1 cellular context compared by ENCODE assay signal in genomic region chr15:78131295-78132021, GRCh38.
A peak's percentile ranks its signal among the peaks of the same experiment; 100 is the strongest.
TF ChIP-seq lines count a peak whose summit lies in the region.

CIB2 (minus strand) TSS chr15:78131445; CDS start chr15:78131215, 230 bp downstream.

TF ChIP-seq in HEK293, 187 proteins besides CTCF, POLR2A, EP300 and RAD21 (continued from another document and continues in another):
- no peak for TF ChIP-seq ZNF449 (tag by site-specific recombination; IDR thresholded peaks at IDR 0.05)
- TF ChIP-seq ZNF544 (tag by site-specific recombination; IDR thresholded peaks at IDR 0.05) = no peak
- no peak for TF ChIP-seq ZNF169 (tag by site-specific recombination; IDR thresholded peaks at IDR 0.05)
- no peak for TF ChIP-seq ZNF645 (tag by site-specific recombination; IDR thresholded peaks at IDR 0.05)
- TF ChIP-seq ZNF529 (tag by site-specific recombination; IDR thresholded peaks at IDR 0.05; ENCODE audit: insufficient replicate concordance) = no peak
- TF ChIP-seq ZNF18 (tag by site-specific recombination; IDR thresholded peaks at IDR 0.05) = peak; percentile 71
- no peak for TF ChIP-seq ZNF280C (tag by site-specific recombination; IDR thresholded peaks at IDR 0.05)
- TF ChIP-seq ZNF221 (tag by site-specific recombination; IDR thresholded peaks at IDR 0.05; ENCODE audit: borderline replicate concordance) = no peak
- TF ChIP-seq ZBTB17 (tag by site-specific recombination; IDR thresholded peaks at IDR 0.05) = peak; percentile 33; the same call in 1 of the 2 replicates
- peak; percentile 72; the same call in 1 of the 2 replicates for TF ChIP-seq KLF8 (tag by site-specific recombination; IDR thresholded peaks at IDR 0.05)
- no peak for TF ChIP-seq ZNF292 (tag by site-specific recombination; IDR thresholded peaks at IDR 0.05; ENCODE audit: borderline replicate concordance, low read depth)
- no peak for TF ChIP-seq ZSCAN16 (tag by site-specific recombination; IDR thresholded peaks at IDR 0.05)
- TF ChIP-seq BCL11A (tag by site-specific recombination; IDR thresholded peaks at IDR 0.05; ENCODE audit: low read depth) = peak; percentile 55; the same call in 1 of the 2 replicates
- TF ChIP-seq ZBTB21 (tag by site-specific recombination; IDR thresholded peaks at IDR 0.05) = no peak
- TF ChIP-seq ZNF610 (tag by site-specific recombination; IDR thresholded peaks at IDR 0.05; ENCODE audit: borderline replicate concordance) = peak; percentile 63; the same call in 1 of the 2 replicates
- no peak for TF ChIP-seq HIC1 (tag by site-specific recombination; IDR thresholded peaks at IDR 0.05)
- TF ChIP-seq BCL11B (tag by site-specific recombination; IDR thresholded peaks at IDR 0.05; ENCODE audit: low read depth) = peak; percentile 57; the same call in 1 of the 2 replicates
- TF ChIP-seq IKZF3 (tag by site-specific recombination; IDR thresholded peaks at IDR 0.05) = peak; percentile 43
- TF ChIP-seq ZNF248 (tag by site-specific recombination; IDR thresholded peaks at IDR 0.05) = no peak
- peak; percentile 80; the same call in 1 of the 2 replicates for TF ChIP-seq ZSCAN5A (tag by site-specific recombination; IDR thresholded peaks at IDR 0.05)
- no peak for TF ChIP-seq ZNF488 (tag by site-specific recombination; IDR thresholded peaks at IDR 0.05)
- no peak for TF ChIP-seq ZNF133 (tag by site-specific recombination; IDR thresholded peaks at IDR 0.05)
- TF ChIP-seq PATZ1 (tag by site-specific recombination; IDR thresholded peaks at IDR 0.05) = peak; percentile 98
- peak; percentile 84 for TF ChIP-seq ZBTB20 (tag by site-specific recombination; IDR thresholded peaks at IDR 0.05)
- no peak for TF ChIP-seq ZNF426 (tag by site-specific recombination; IDR thresholded peaks at IDR 0.05)
- TF ChIP-seq RBAK (tag by site-specific recombination; IDR thresholded peaks at IDR 0.05) = no peak
- no peak for TF ChIP-seq ZNF274 (IDR thresholded peaks at IDR 0.05; ENCODE audit: low read length)
- TF ChIP-seq ZNF274 (tag by site-specific recombination; IDR thresholded peaks at IDR 0.05; ENCODE audit: borderline replicate concordance) = no peak
- no peak for TF ChIP-seq ZNF19 (tag by site-specific recombination; IDR thresholded peaks at IDR 0.05; ENCODE audit: low read depth)
- TF ChIP-seq ZNF670 (tag by site-specific recombination; IDR thresholded peaks at IDR 0.05; ENCODE audit: low read depth) = no peak
- TF ChIP-seq ZNF398 (tag by site-specific recombination; IDR thresholded peaks at IDR 0.05) = no peak
- TF ChIP-seq HOXA7 (CRISPR knock-in tag; IDR thresholded peaks at IDR 0.05; ENCODE audit: borderline replicate concordance) = no peak
- no peak for TF ChIP-seq ATF2 (tag by site-specific recombination; IDR thresholded peaks at IDR 0.05; ENCODE audit: low read depth)
- no peak for TF ChIP-seq ZNF324 (tag by site-specific recombination; IDR thresholded peaks at IDR 0.05)
- TF ChIP-seq ZNF660 (tag by site-specific recombination; IDR thresholded peaks at IDR 0.05) = peak; percentile 79
- TF ChIP-seq ZNF707 (tag by site-specific recombination; IDR thresholded peaks at IDR 0.05) = no peak
- no peak for TF ChIP-seq ZNF366 (tag by site-specific recombination; conservative IDR thresholded peaks at IDR 0.05)
- peak; percentile 25; the same call in 1 of the 2 replicates for TF ChIP-seq ZNF629 (tag by site-specific recombination; IDR thresholded peaks at IDR 0.05)
- no peak for TF ChIP-seq GFI1B (tag by site-specific recombination; IDR thresholded peaks at IDR 0.05)
- no peak for TF ChIP-seq PRDM4 (tag by site-specific recombination; IDR thresholded peaks at IDR 0.05)
- TF ChIP-seq YY2 (tag by site-specific recombination; IDR thresholded peaks at IDR 0.05) = no peak
- TF ChIP-seq ZNF701 (tag by site-specific recombination; IDR thresholded peaks at IDR 0.05) = no peak
